ENCODE assay signal across 21 cellular contexts in the genomic region with DNA sequence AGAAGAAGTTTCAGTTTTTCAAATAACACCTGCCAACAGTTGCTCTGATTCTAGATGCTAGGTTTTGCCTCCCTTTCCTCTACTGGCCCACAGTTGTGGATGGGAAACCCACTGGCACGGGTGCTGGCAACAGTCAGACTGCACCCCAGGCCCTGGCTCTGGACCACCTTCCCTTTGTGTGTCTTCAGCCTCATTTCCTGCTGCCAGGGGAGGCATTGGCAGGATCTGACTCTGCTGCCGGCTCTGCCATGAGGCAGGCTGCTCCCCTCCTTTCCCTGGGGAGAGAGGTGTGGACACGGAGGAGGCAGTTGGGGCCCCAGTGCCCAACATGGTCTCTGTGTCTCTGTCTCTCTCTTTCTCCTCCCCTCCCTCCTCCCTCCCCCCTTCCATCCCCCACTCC.
"Had no signal": no experiment of that assay in that cellular context is flagged by ENCODE, and none has a peak within 500 bp of the region (broad histone marks: within the 10 kb centered on the region; RNA-seq: fewer than 3 reads in every experiment).

No MANE protein-coding gene starts in this region.

- H3K36me3 ChIP-seq: gastrocnemius medialis, left ventricle myocardium inferior, tibial nerve had no signal

- H3K4me1 ChIP-seq: body of pancreas, gastrocnemius medialis, left ventricle myocardium inferior, tibial nerve had no signal

- H3K27ac ChIP-seq: body of pancreas, gastrocnemius medialis, left ventricle myocardium inferior, tibial nerve, VCaP had no signal

- H3K9me3 ChIP-seq: body of pancreas, gastrocnemius medialis, mucosa of descending colon had no signal

- H3K4me3 ChIP-seq: body of pancreas, gastrocnemius medialis, left ventricle myocardium inferior, lung, mucosa of descending colon, tibial nerve had no signal

- H3K27me3 ChIP-seq: body of pancreas, tibial nerve had no signal

- DNase-seq: activated CD4-positive, alpha-beta T cell treated with anti-CD3 and anti-CD28 coated beads for 48 hours; activated CD4-positive, alpha-beta T cell treated with anti-CD3 and anti-CD28 coated beads, Interleukin-2, amount 50 U/mL, for 48 hours; activated CD8-positive, alpha-beta memory T cell treated with anti-CD3 and anti-CD28 coated beads for 24 hours; activated effector memory CD4-positive, alpha-beta T cell treated with Interleukin-2 at 50 U/mL for 16 hours; activated naive CD4-positive, alpha-beta T cell treated with Interleukin-2 at 50 U/mL for 16 hours; aorta; body of pancreas; cortex of kidney; effector memory CD8-positive, alpha-beta T cell; erythroblast; gastrocnemius medialis; glutamatergic neuron; left ventricle myocardium inferior; mucosa of descending colon; right cardiac atrium; stimulated activated CD4-positive, alpha-beta T cell treated with anti-CD3 and anti-CD28 coated beads, Interleukin-15, amount 100 ng/mL, for 24 hours; stimulated activated CD4-positive, alpha-beta T cell treated with anti-CD3 and anti-CD28 coated beads, Interleukin-2, amount 100 ng/mL, for 24 hours; stimulated activated naive B cell treated with anti-CD40 and anti-IgM and Interleukin-4, amounts not matched to agents 10 μg/mL and 1 μg/mL and 100 μg/mL, for 72 hours had no signal
